Comparison of ENCODE assay signal across 27 cellular contexts in genomic region chr3:48370330-48370708, GRCh38. TPM values are rescaled to one million over a fixed set of nuclear protein-coding genes. Genes with fewer than 3 reads are reported as not detected.
A peak's percentile ranks its signal among the peaks of the same experiment; 100 is the strongest.
DNase-seq lines count a peak whose midpoint lies in the region; ATAC-seq, FAIRE-seq and TF ChIP-seq lines count a peak whose summit lies in the region.
"Had no signal": no experiment of that assay in that cellular context is flagged by ENCODE, and none has a peak within 500 bp of the region (broad histone marks: within the 10 kb centered on the region; RNA-seq: fewer than 3 reads in every experiment).

No MANE protein-coding gene starts in this region.

- H3K4me1 Mint-ChIP-seq in WTC11 (peaks cover 16% of the 10 kb centered on the region), nephron progenitor cell (peaks cover 37% of the 10 kb centered on the region)

- no peaks in the 10 kb centered on the region for H3K9me3 ChIP-seq in thyroid gland
- no peaks in the 10 kb centered on the region for H3K9me3 ChIP-seq in aorta (ENCODE audit: control insufficient read depth, low read length)

- H3K9me3 Mint-ChIP-seq in WTC11: no peaks in the 10 kb centered on the region; the same call in 1 of the 2 replicates
- H3K9me3 Mint-ChIP-seq in nephron progenitor cell: peaks cover 11% of the 10 kb centered on the region
- H3K9me3 Mint-ChIP-seq: H9 had no signal

- no peak for FAIRE-seq in GM12891 (lab: Jason Lieb, UNC)
- FAIRE-seq: A204.1, HepG2 had no signal

- H3K27me3 Mint-ChIP-seq in WTC11 (ENCODE audit: low read depth): peaks cover 6% of the 10 kb centered on the region; the same call in 1 of the 2 replicates
- H3K27me3 Mint-ChIP-seq in nephron progenitor cell (ENCODE audit: low read depth, poor library complexity): no peaks in the 10 kb centered on the region

- no peaks in the 10 kb centered on the region for H3K27me3 ChIP-seq in thyroid gland
- H3K27me3 ChIP-seq in aorta (ENCODE audit: control insufficient read depth in 1 of 2, insufficient read depth in 2 of 2, low read length in 1 of 2): no peaks in the 10 kb centered on the region

- H3K36me3 ChIP-seq in thyroid gland: no peaks in the 10 kb centered on the region
- H3K36me3 ChIP-seq in aorta (ENCODE audit: control insufficient read depth in 1 of 2, insufficient read depth in 2 of 2, low read length in 1 of 2): no peaks in the 10 kb centered on the region

- peak; percentile 60 for ATAC-seq in WTC11
- no peak for ATAC-seq in HG03460 (IDR thresholded peaks at IDR 0.05; ENCODE audit: unreplicated experiment)
- ATAC-seq in aorta (ENCODE audit: low FRiP score): no peak
- ATAC-seq: HepG2 had no signal

- H3K4me3 Mint-ChIP-seq in WTC11 (no peak overlapping the region), nephron progenitor cell (no peak overlapping the region)
- H3K4me3 Mint-ChIP-seq: H9 had no signal

- intact Hi-C loops in thyroid gland (cut with DNase I) (no loop called here), aorta (cut with DNase I) (no loop called here)

- H3K4me3 ChIP-seq in thyroid gland (replicated peaks in 1 of 3) (no peak overlapping the region), aorta (ENCODE audit: low read length in 2 of 2) (no peak overlapping the region)

- CTCF ChIA-PET in WTC11 (lab: Charles Lee): interaction anchor here (1.4 kb wide), 1 partner anchor 66 kb away, joined by 6 read pairs; no protein-coding TSS in a partner anchor

- TF ChIP-seq CTCF in WTC11 (IDR thresholded peaks at IDR 0.05) (no peak), nephron progenitor cell (IDR thresholded peaks at IDR 0.05) (no peak), thyroid gland (IDR thresholded peaks at IDR 0.05) (no peak)

- TF ChIP-seq POLR2A in thyroid gland (IDR thresholded peaks at IDR 0.05) (no peak), GM12891 (IDR thresholded peaks at IDR 0.05; ENCODE audit: low read depth, low read length) (no peak)

- 83 to 88% methylated on average over 8 of the region's 8 CpGs for WGBS in thyroid gland, 2 donors
- WGBS in aorta, 2 donors: 84 to 86% methylated on average over 8 of the region's 8 CpGs

- H3K4me1 ChIP-seq in thyroid gland (peaks cover 12 to 21% of the 10 kb centered on the region in 2 donors), aorta (ENCODE audit: control insufficient read depth in 1 of 2, insufficient read depth in 2 of 2, low read length in 2 of 2) (no peaks in the 10 kb centered on the region)

- POLR2A ChIA-PET in WTC11 (lab: Charles Lee): no interaction called here

- H3K27ac Mint-ChIP-seq in WTC11 (no peak overlapping the region; the same call in 1 of the 2 replicates), nephron progenitor cell (peak overlapping the region; percentile 43)

- peak overlapping the region; percentile 38 to 62 (median 48) for H3K27ac ChIP-seq in thyroid gland
- no peak overlapping the region for H3K27ac ChIP-seq in aorta (ENCODE audit: low read depth in 1 of 2, low read length in 2 of 2)
- H3K27ac ChIP-seq: C4-2B, HL-60 had no signal

- H3K36me3 Mint-ChIP-seq in WTC11: no peaks in the 10 kb centered on the region; the same call in 1 of the 2 replicates
- H3K36me3 Mint-ChIP-seq in nephron progenitor cell (ENCODE audit: low read depth): no peaks in the 10 kb centered on the region

- peak; percentile 31 for DNase-seq in NCI-H510A treated with DMSO at 0.1 percent for 48 hours (lab: John Stamatoyannopoulos, UW)
- DNase-seq in NCI-H510A (lab: John Stamatoyannopoulos, UW): no peak
- DNase-seq in WTC11 (ENCODE audit: low spot score): no peak
- no peak for DNase-seq in nephron progenitor cell
- no peak for DNase-seq in thyroid gland
- DNase-seq in aorta: no peak
- DNase-seq in GM12891 (ENCODE audit: insufficient read length, low spot score): no peak
- DNase-seq: DMS53, GDM1, H9, KBM-7, MM.1S, NCI-H1092, NCI-H1436, NCI-H187 treated with DMSO at 0.1 percent for 48 hours, NCI-H446 treated with DMSO at 0.1 percent for 48 hours, NCI-H748 treated with DMSO at 0.1 percent for 48 hours, OCI-M1, Right ventricle myocardium superior had no signal

TF ChIP-seq in WTC11, 78 proteins besides CTCF, POLR2A, EP300 and RAD21:
- TF ChIP-seq GRHL2 (CRISPR knock-in tag; IDR thresholded peaks at IDR 0.05; ENCODE audit: insufficient replicate concordance, severe bottlenecking): no peak
- no peak for TF ChIP-seq ZNF232 (CRISPR knock-in tag; IDR thresholded peaks at IDR 0.05)
- TF ChIP-seq ERG (CRISPR knock-in tag; IDR thresholded peaks at IDR 0.05): no peak

TF ChIP-seq in GM12891, 5 proteins besides CTCF, POLR2A, EP300 and RAD21:
- no peak for TF ChIP-seq PAX5 (IDR thresholded peaks at IDR 0.05; ENCODE audit: insufficient read depth, low read length, severe bottlenecking)
- no peak for TF ChIP-seq SPI1 (IDR thresholded peaks at IDR 0.05; ENCODE audit: low read depth, low read length)
- no peak for TF ChIP-seq TAF1 (IDR thresholded peaks at IDR 0.05; ENCODE audit: low read depth, low read length)
- TF ChIP-seq POLR2AphosphoS5 (IDR thresholded peaks at IDR 0.05; ENCODE audit: low read depth, low read length): no peak
- no peak for TF ChIP-seq POU2F2 (IDR thresholded peaks at IDR 0.05; ENCODE audit: low read depth, low read length)

RNA-seq across cellular contexts. Expression of gene FBXW12, which starts 1.7 kb away (rescaled TPM):
- total RNA-seq in WTC11 (2021) (1.9 to 2.5 TPM (median 2.0 TPM) in 3 replicates), thyroid gland (not detected), aorta (not detected)
- not detected for polyA plus RNA-seq in aorta
- not detected for polyA plus RNA-seq in GM12891 (2012; ENCODE audit: low read depth, missing spikeins)
- total RNA-seq: HepG2, HT-29, Right ventricle myocardium superior, RPMI7951, SK-MEL-5 had no signal
- polyA plus RNA-seq: HepG2 had no signal

RNA-seq across cellular contexts. Expression of gene SPINK8, which starts 36.9 kb away (rescaled TPM):
- total RNA-seq in WTC11 (2021) (not detected in 3 replicates), thyroid gland (not detected), aorta (not detected)
- not detected for polyA plus RNA-seq in aorta
- not detected for polyA plus RNA-seq in GM12891 (2012; ENCODE audit: low read depth, missing spikeins)
- total RNA-seq: H9, HepG2, HT-29, Right ventricle myocardium superior, RPMI7951, SK-MEL-5 had no signal
- polyA plus RNA-seq: HepG2 had no signal

RNA-seq across cellular contexts. Expression of gene PLXNB1, which starts 59.6 kb away (rescaled TPM):
- total RNA-seq in WTC11 (2021) (119 to 143 TPM (median 125 TPM) in 3 replicates), thyroid gland (100 to 1,000 TPM; 126 to 216 (median 138) TPM), aorta (100 to 1,000 TPM in 1 of 2 donors, 10 to 100 TPM in 1; 69.9 to 115 TPM)
- 100 to 1,000 TPM in 1 of 2 donors, 10 to 100 TPM in 1; 26.3 to 235 TPM for polyA plus RNA-seq in aorta
- 9.8 TPM for polyA plus RNA-seq in GM12891 (2012; ENCODE audit: low read depth, missing spikeins)

Comparison
In these comparisons a context has a peak if more than half of its experiments do, and no peak if none do; other contexts are left out.
1. H3K27ac ChIP-seq: peak in thyroid gland (3 of 3); none in aorta (0 of 2).